In genomic region chr3:187310954-187311470, GRCh38 we compare ENCODE assay signal across 12 cellular contexts. TPM values are rescaled to one million over a fixed set of nuclear protein-coding genes. Genes with fewer than 3 reads are reported as not detected.
A peak's percentile ranks its signal among the peaks of the same experiment; 100 is the strongest.
DNase-seq lines count a peak whose midpoint lies in the region; ATAC-seq and TF ChIP-seq lines count a peak whose summit lies in the region.
"Had no signal": no experiment of that assay in that cellular context is flagged by ENCODE, and none has a peak within 500 bp of the region (broad histone marks: within the 10 kb centered on the region; RNA-seq: fewer than 3 reads in every experiment).

No MANE protein-coding gene starts in this region.

- H3K27me3 ChIP-seq in IMR-90 (ENCODE audit: control insufficient read depth, insufficient read depth, low read length) (peaks cover 9% of the 10 kb centered on the region), gastroesophageal sphincter (no peaks in the 10 kb centered on the region), transverse colon (peaks cover 6% of the 10 kb centered on the region)

- dilution Hi-C loops in IMR-90 (cut with HindIII; ENCODE audit: low sequenced_read_pairs, unreplicated experiment), result loop anchor here (25.0 kb wide), 1 partner anchor 376 kb away; no protein-coding TSS in a partner anchor

- no peak overlapping the region for H3K4me2 ChIP-seq in IMR-90 (ENCODE audit: low read depth, low read length)
- H3K4me2 ChIP-seq: A549 had no signal

- POLR2A ChIA-PET in IMR-90 (lab: Charles Lee; ENCODE audit: unreplicated experiment), result no interaction called here

- H3K4ac ChIP-seq in IMR-90 (ENCODE audit: low read depth, low read length), result no peak overlapping the region

- intact Hi-C loops in IMR-90 (cut with micrococcal nuclease) (loop anchor here (10.0 kb wide), 1 partner anchor 466 kb away; the partner anchor contains the start of gene ADIPOQ), transverse colon (cut with DNase I; ENCODE audit: low total_unique reads) (no loop called here)

- no peak overlapping the region; a peak in 1 of 4 replicates for H4K8ac ChIP-seq in IMR-90 (ENCODE audit: low read depth in 2 of 2, low read length in 2 of 2)

- H3K23ac ChIP-seq in IMR-90 (ENCODE audit: low read depth, low read length), result no peak overlapping the region

- no peak overlapping the region for H2AK5ac ChIP-seq in IMR-90 (ENCODE audit: low read depth, low read length)

- no peak overlapping the region for H3K9ac ChIP-seq in IMR-90 (ENCODE audit: low read depth, low read length)

- no peak overlapping the region for H2BK15ac ChIP-seq in IMR-90 (ENCODE audit: low read depth, low read length)

- H2BK5ac ChIP-seq in IMR-90 (ENCODE audit: low read depth, low read length, poor library complexity, severe bottlenecking), result peak overlapping the region; percentile 71

- H3K4me3 ChIP-seq in IMR-90 (ENCODE audit: insufficient read depth, low read depth, low read length) (no peak overlapping the region), gastroesophageal sphincter (no peak overlapping the region), transverse colon (no peak overlapping the region), coronary artery (no peak overlapping the region)
- H3K4me3 ChIP-seq: A549 had no signal

- TF ChIP-seq POLR2A in IMR-90 (IDR thresholded peaks at IDR 0.05; ENCODE audit: low read depth, low read length) (no peak), gastroesophageal sphincter (IDR thresholded peaks at IDR 0.05) (no peak), transverse colon (IDR thresholded peaks at IDR 0.05) (no peak)

- no peak overlapping the region for H2AFZ ChIP-seq in IMR-90 (replicated peaks; ENCODE audit: low read length, poor library complexity)

- CTCF ChIA-PET in IMR-90 (lab: Yijun Ruan, JAX), result interaction anchor here (1.0 kb wide), 1 partner anchor 9 kb away, joined by 6 read pairs; no protein-coding TSS in a partner anchor

- H2BK120ac ChIP-seq in IMR-90 (ENCODE audit: low read depth, low read length), result no peak overlapping the region

- no peak for DNase-seq in IMR-90
- DNase-seq in transverse colon, result no peak
- DNase-seq in coronary artery (ENCODE audit: low spot score), result no peak
- DNase-seq in stimulated activated CD4-positive, alpha-beta T cell treated with anti-CD3 and anti-CD28 coated beads, Interleukin-15, amount 100 ng/mL, for 24 hours, result no peak
- DNase-seq in EL, result no peak
- DNase-seq: CD8-positive, alpha-beta T cell; COR-L47; DND-41 had no signal

- no peaks in the 10 kb centered on the region for H3K79me1 ChIP-seq in IMR-90 (ENCODE audit: low read depth in 1 of 2, low read length in 2 of 2)

- H3K27ac ChIP-seq in IMR-90 (ENCODE audit: insufficient read depth, low read length) (no peak overlapping the region), gastroesophageal sphincter (peak overlapping the region in 3 of 4 donors; percentile 45 to 65 (median 53)), transverse colon (peak overlapping the region; percentile 17 to 59 (median 48)), coronary artery (no peak overlapping the region)
- H3K27ac ChIP-seq: A549 had no signal

- no peak overlapping the region for H4K5ac ChIP-seq in IMR-90 (ENCODE audit: low read depth, low read length)

- no peaks in the 10 kb centered on the region for H3K9me1 ChIP-seq in IMR-90 (ENCODE audit: insufficient read depth, low read length)

- TF ChIP-seq RAD21 in IMR-90 (IDR thresholded peaks at IDR 0.05; ENCODE audit: low read length), result no peak

- H3K36me3 ChIP-seq in IMR-90 (ENCODE audit: control insufficient read depth, insufficient read depth, low read length) (no peaks in the 10 kb centered on the region), gastroesophageal sphincter (no peaks in the 10 kb centered on the region), transverse colon (no peaks in the 10 kb centered on the region)

- no peak overlapping the region for H2BK20ac ChIP-seq in IMR-90 (ENCODE audit: low read depth, low read length)

- 100% methylated on average over 1 of the region's 2 CpGs; no CpG with 5 or more reads in 1 of the 2 experiments for WGBS in IMR-90 (ENCODE audit: extremely low coverage in 2 of 2, insufficient read length in 1 of 2), 2 experiments
- 70 to 80% methylated on average over 2 of the region's 2 CpGs for WGBS in gastroesophageal sphincter (ENCODE audit: low coverage in 1 of 2), 2 donors
- WGBS in transverse colon (ENCODE audit: low coverage in 1 of 2), 2 donors, result 60 to 67% methylated on average over 2 of the region's 2 CpGs

- no peak overlapping the region for H3K56ac ChIP-seq in IMR-90 (ENCODE audit: extremely low read depth, insufficient read depth, low read length)

- peak; percentile 61 for ATAC-seq in IMR-90 (ENCODE audit: low read depth)
- ATAC-seq in gastroesophageal sphincter, result no peak
- ATAC-seq: A549; CD8-positive, alpha-beta T cell; HCT116 had no signal

- peak overlapping the region; percentile 80; the same call in 1 of the 2 replicates for H3K18ac ChIP-seq in IMR-90 (ENCODE audit: low read depth, low read length)

- H4K91ac ChIP-seq in IMR-90 (ENCODE audit: insufficient read depth, low read depth, low read length), result no peak overlapping the region

- TF ChIP-seq EP300 in gastroesophageal sphincter (IDR thresholded peaks at IDR 0.05) (no peak), transverse colon (IDR thresholded peaks at IDR 0.05; ENCODE audit: low read depth) (peak; percentile 25)

- no peak overlapping the region for H2AK9ac ChIP-seq in IMR-90 (replicated peaks; ENCODE audit: low read depth, low read length, poor library complexity)

- TF ChIP-seq CTCF in IMR-90 (conservative IDR thresholded peaks at IDR 0.05; ENCODE audit: low read depth, low read length) (no peak), gastroesophageal sphincter (IDR thresholded peaks at IDR 0.05) (no peak), transverse colon (IDR thresholded peaks at IDR 0.05) (no peak), coronary artery (IDR thresholded peaks at IDR 0.05) (no peak)

- BruUV-seq in IMR-90 (replicated peaks; lab: Mats Ljungman, UMichigan), result no TSS peak

- H3K14ac ChIP-seq in IMR-90 (replicated peaks; ENCODE audit: low read depth, low read length), result no peak overlapping the region

- in situ Hi-C loops in IMR-90 (cut with MboI; ENCODE audit: low sequenced_read_pairs), result no loop called here
- in situ Hi-C loops in transverse colon (cut with MboI; ENCODE audit: low pct_ligation_motif_present in 1 of 4, low pct_unique_long_range_greater_than_20kb in 1 of 4, low sequenced_read_pairs in 3 of 4), result loop anchor here in 1 of 4 donors (10.0 kb wide), 1 partner anchor 86 kb away; no protein-coding TSS in a partner anchor

- H3K9me3 ChIP-seq in IMR-90 (ENCODE audit: control insufficient read depth, insufficient read depth, low read length) (no peaks in the 10 kb centered on the region), gastroesophageal sphincter (no peaks in the 10 kb centered on the region), transverse colon (no peaks in the 10 kb centered on the region)
- H3K9me3 ChIP-seq: A549 had no signal

- H3K4me1 ChIP-seq in IMR-90 (ENCODE audit: control insufficient read depth, insufficient read depth, low read length) (peaks cover 4% of the 10 kb centered on the region), gastroesophageal sphincter (peaks cover 0 to 20% (median 0%) of the 10 kb centered on the region in 3 donors), transverse colon (peaks cover 0 to 3% (median 0%) of the 10 kb centered on the region in 4 donors)
- H3K4me1 ChIP-seq: A549 had no signal

- no peaks in the 10 kb centered on the region for H4K20me1 ChIP-seq in IMR-90 (ENCODE audit: insufficient read depth, low read length)

TF ChIP-seq in IMR-90, 13 proteins besides CTCF, POLR2A, EP300 and RAD21 (continues in another document):
- TF ChIP-seq USF2 (IDR thresholded peaks at IDR 0.05; ENCODE audit: low read depth, low read length) (no peak), MAFK (IDR thresholded peaks at IDR 0.05; ENCODE audit: low read depth, low read length) (no peak), ELK1 (IDR thresholded peaks at IDR 0.05; ENCODE audit: borderline replicate concordance, low read depth, low read length) (no peak), SMC3 (IDR thresholded peaks at IDR 0.05; ENCODE audit: low read depth, low read length) (no peak), CEBPB (IDR thresholded peaks at IDR 0.05; ENCODE audit: low read depth, low read length) (no peak), MAZ (IDR thresholded peaks at IDR 0.05; ENCODE audit: borderline replicate concordance, low read depth, low read length) (no peak), RFX5 (IDR thresholded peaks at IDR 0.05; ENCODE audit: low read depth, low read length) (no peak), CHD1 (IDR thresholded peaks at IDR 0.05; ENCODE audit: low read depth, low read length) (no peak), BHLHE40 (IDR thresholded peaks at IDR 0.05; ENCODE audit: low read depth, low read length) (no peak), NFE2L2 (IDR thresholded peaks at IDR 0.05; ENCODE audit: low read depth, low read length) (no peak)

RNA-seq across cellular contexts. Expression of gene MASP1, which starts 19.5 kb away (rescaled TPM):
- total RNA-seq in IMR-90 (2012; rRNA removed), result 13.1 TPM in 2 replicates
- 14.7 and 16.2 TPM in 2 replicates for polyA plus RNA-seq in IMR-90 (2012; rRNA removed)
- 23.1 and 36.2 TPM in 2 replicates for polyA plus RNA-seq in IMR-90 (2012; cell fraction: cytosol; rRNA removed)
- 15.5 and 19.8 TPM in 2 replicates for polyA plus RNA-seq in IMR-90 (2012; cell fraction: nucleus; rRNA removed; ENCODE audit: low replicate concordance)
- 10 to 100 TPM in 1 of 4 donors, 1 to 10 TPM in 2, not detected in 1; 2.3 to 26.1 (median 5.2) TPM for total RNA-seq in gastroesophageal sphincter
- total RNA-seq in transverse colon, result 10 to 100 TPM in 2 of 4 donors, 1 to 10 TPM in 2; 4.5 to 45.2 (median 13.9) TPM
- total RNA-seq: CD8-positive, alpha-beta T cell had no signal
- polyA plus RNA-seq: CD14-positive monocyte had no signal

RNA-seq across cellular contexts. Expression of gene RTP4, which starts 57.2 kb away (rescaled TPM):
- total RNA-seq in IMR-90 (2012; rRNA removed) (not detected in 2 replicates), gastroesophageal sphincter (1 to 10 TPM in 2 of 4 donors, under 1 TPM in 2; 0.32 to 3.0 (median 0.91) TPM), transverse colon (1 to 10 TPM in 2 of 4 donors, not detected in 2; 4.1 to 4.9 TPM)
- not detected in 2 replicates for polyA plus RNA-seq in IMR-90 (2012; rRNA removed)
- 0.02 TPM in 1 of 2 replicates, not detected in the other for polyA plus RNA-seq in IMR-90 (2012; cell fraction: cytosol; rRNA removed)
- not detected in 2 replicates for polyA plus RNA-seq in IMR-90 (2012; cell fraction: nucleus; rRNA removed; ENCODE audit: low replicate concordance)
- polyA plus RNA-seq: A549 had no signal

Comparison
In these comparisons a context has a peak if more than half of its experiments do, and no peak if none do; other contexts are left out.
1. H3K27ac ChIP-seq: peak in gastroesophageal sphincter (3 of 4) and transverse colon (4 of 4); none in IMR-90 (single experiment) and coronary artery (0 of 2).